ENCODE assay signal across 20 cellular contexts in the genomic region with DNA sequence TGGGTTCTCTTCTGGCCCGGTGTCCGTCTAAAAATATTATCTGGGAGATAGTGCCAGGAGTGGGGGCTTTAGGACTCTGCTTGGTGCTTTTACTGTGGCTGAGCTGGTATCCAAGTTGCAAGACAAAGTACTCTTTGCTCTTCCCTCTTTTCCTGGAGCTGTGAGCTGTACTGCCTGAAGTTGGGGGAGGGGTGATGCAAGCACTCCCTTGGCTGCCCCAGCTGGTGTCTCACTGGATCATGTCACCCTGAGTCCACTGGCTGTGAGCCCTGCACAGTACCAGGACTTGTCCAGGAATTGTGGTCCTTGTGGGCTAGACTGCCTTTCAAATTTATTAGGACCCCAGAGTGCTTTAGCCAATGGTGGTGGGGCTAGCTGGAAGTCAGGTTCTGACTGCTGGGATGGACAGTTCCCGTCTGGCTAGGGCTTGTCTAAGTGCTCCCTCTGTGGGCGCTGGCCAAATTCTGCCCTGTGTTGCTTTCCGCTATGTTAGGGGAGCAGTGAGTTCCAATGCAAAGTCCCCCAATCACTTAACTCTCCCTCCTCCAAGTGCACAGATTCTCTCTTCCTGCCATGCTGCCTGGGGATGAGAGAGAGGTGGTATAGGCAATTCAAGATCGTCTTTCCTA. TPM values are rescaled to one million over a fixed set of nuclear protein-coding genes. Genes with fewer than 3 reads are reported as not detected.
DNase-seq lines count a peak whose midpoint lies in the region; ATAC-seq, FAIRE-seq and TF ChIP-seq lines count a peak whose summit lies in the region.
"Had no signal": no experiment of that assay in that cellular context is flagged by ENCODE, and none has a peak within 500 bp of the region (broad histone marks: within the 10 kb centered on the region; RNA-seq: fewer than 3 reads in every experiment).

No MANE protein-coding gene starts in this region.

- H3K4ac ChIP-seq in mesendoderm (ENCODE audit: low read depth, low read length), result no peak overlapping the region

- H3K27ac ChIP-seq in GM23338 (ENCODE audit: low read depth) (no peak overlapping the region), HEK293 (ENCODE audit: extremely low read depth, low read depth, low read length) (no peak overlapping the region), mesendoderm (ENCODE audit: low read depth, low read length) (peak overlapping the region; percentile 27), colonic mucosa (no peak overlapping the region)
- H3K27ac ChIP-seq: KMS-11 had no signal

- FAIRE-seq in bronchial epithelial cell (lab: Jason Lieb, UNC), result peak; percentile 7
- FAIRE-seq: A204.1, D721Med, GM12892, GM18507, H54 had no signal

- H3K4me1 ChIP-seq in GM23338 (ENCODE audit: insufficient read depth), result no peaks in the 10 kb centered on the region
- no peaks in the 10 kb centered on the region for H3K4me1 ChIP-seq in HEK293 (ENCODE audit: control insufficient read depth, insufficient read depth, low read length)
- no peaks in the 10 kb centered on the region for H3K4me1 ChIP-seq in mesendoderm (ENCODE audit: control insufficient read depth, low read depth, low read length)
- no peaks in the 10 kb centered on the region for H3K4me1 ChIP-seq in colonic mucosa
- no peaks in the 10 kb centered on the region for H3K4me1 ChIP-seq in Caco-2
- H3K4me1 ChIP-seq: BE2C had no signal

- no peak overlapping the region for H4K8ac ChIP-seq in mesendoderm (ENCODE audit: low read depth, low read length)

- H3K4me2 ChIP-seq in GM23338 (no peak overlapping the region), mesendoderm (ENCODE audit: low read length) (no peak overlapping the region)
- H3K4me2 ChIP-seq: KMS-11 had no signal

- H3K79me1 ChIP-seq in mesendoderm (ENCODE audit: low read length), result no peaks in the 10 kb centered on the region

- no peak overlapping the region for H3K56ac ChIP-seq in mesendoderm (ENCODE audit: low read length)

- H4K5ac ChIP-seq in mesendoderm (ENCODE audit: low read length), result no peak overlapping the region

- no TSS peak for BruUV-seq in Caco-2 (replicated peaks; lab: Mats Ljungman, UMichigan)

- ATAC-seq in GM23338, result peak; percentile 82
- no peak for ATAC-seq in GM18517 (IDR thresholded peaks at IDR 0.05; ENCODE audit: unreplicated experiment)
- ATAC-seq: HCT116 had no signal

- CTCF ChIA-PET in HEK293 (lab: Yijun Ruan, JAX), result no interaction called here
- CTCF ChIA-PET in Caco-2 (lab: Charles Lee), result no interaction called here

- H3K9me2 ChIP-seq in GM23338 (ENCODE audit: insufficient read depth), result no peaks in the 10 kb centered on the region

- H3K79me2 ChIP-seq in GM23338 (replicated peaks; ENCODE audit: insufficient read depth), result no peaks in the 10 kb centered on the region
- no peaks in the 10 kb centered on the region for H3K79me2 ChIP-seq in mesendoderm (ENCODE audit: control insufficient read depth, insufficient read depth, low read length)

- H3K4me1 Mint-ChIP-seq in GM23338 (peaks cover 13% of the 10 kb centered on the region; the same call in 2 of the 3 replicates), Caco-2 (ENCODE audit: low read depth, unreplicated experiment) (no peaks in the 10 kb centered on the region)
- H3K4me1 Mint-ChIP-seq: CD4-positive, CD25-positive, alpha-beta regulatory T cell; CD8-positive, alpha-beta memory T cell had no signal

- no peak overlapping the region for H3K4me3 Mint-ChIP-seq in GM23338
- H3K4me3 Mint-ChIP-seq in Caco-2 (ENCODE audit: unreplicated experiment), result no peak overlapping the region
- H3K4me3 Mint-ChIP-seq: CD4-positive, CD25-positive, alpha-beta regulatory T cell; CD8-positive, alpha-beta memory T cell had no signal

- H3K9me3 Mint-ChIP-seq in GM23338, result no peaks in the 10 kb centered on the region
- no peaks in the 10 kb centered on the region for H3K9me3 Mint-ChIP-seq in Caco-2 (ENCODE audit: unreplicated experiment)
- H3K9me3 Mint-ChIP-seq: CD8-positive, alpha-beta memory T cell had no signal

- H3K9ac ChIP-seq in mesendoderm (ENCODE audit: low read length) (no peak overlapping the region), colonic mucosa (ENCODE audit: low read depth in 2 of 2, low read length in 2 of 2) (no peak overlapping the region)
- H3K9ac ChIP-seq: KMS-11 had no signal

- no peak overlapping the region for H2BK120ac ChIP-seq in mesendoderm (ENCODE audit: low read depth, low read length)

- no peaks in the 10 kb centered on the region for H3K27me3 Mint-ChIP-seq in GM23338 (ENCODE audit: insufficient read depth, low read depth, poor library complexity)
- peaks cover 3% of the 10 kb centered on the region for H3K27me3 Mint-ChIP-seq in Caco-2 (ENCODE audit: insufficient read depth, unreplicated experiment)

- no peak overlapping the region for H3K18ac ChIP-seq in mesendoderm (ENCODE audit: low read length)

- H3K4me3 ChIP-seq in GM23338 (no peak overlapping the region), HEK293 (ENCODE audit: low read depth, low read length) (no peak overlapping the region), bronchial epithelial cell (ENCODE audit: low read depth, low read length) (no peak overlapping the region), mesendoderm (ENCODE audit: low read length) (no peak overlapping the region), colonic mucosa (no peak overlapping the region), Caco-2 (ENCODE audit: low read depth, low read length) (no peak overlapping the region)

- H3K9me3 ChIP-seq in HEK293 (ENCODE audit: control insufficient read depth, insufficient read depth, low read depth, low read length) (no peaks in the 10 kb centered on the region), colonic mucosa (no peaks in the 10 kb centered on the region), Caco-2 (no peaks in the 10 kb centered on the region)
- H3K9me3 ChIP-seq: BE2C had no signal

- H3F3A ChIP-seq in GM23338 (replicated peaks; ENCODE audit: low read depth), result no peaks in the 10 kb centered on the region

- no peaks in the 10 kb centered on the region for H3K27me3 ChIP-seq in GM23338 (ENCODE audit: insufficient read depth)
- H3K27me3 ChIP-seq in bronchial epithelial cell (ENCODE audit: control insufficient read depth, insufficient read depth, low read length), result no peaks in the 10 kb centered on the region
- H3K27me3 ChIP-seq in mesendoderm (ENCODE audit: insufficient read depth, low read length, poor library complexity), result no peaks in the 10 kb centered on the region
- H3K27me3 ChIP-seq in colonic mucosa, result no peaks in the 10 kb centered on the region
- no peaks in the 10 kb centered on the region for H3K27me3 ChIP-seq in Caco-2 (replicated peaks; ENCODE audit: control insufficient read depth, insufficient read depth, low read length)

- TF ChIP-seq CTCF in GM23338 (conservative IDR thresholded peaks at IDR 0.05; ENCODE audit: low read depth in 2 of 2) (peak in 1 of 2 experiments; percentile 32; a peak in 2 of 4 replicates), HEK293 (tag by site-specific recombination; IDR thresholded peaks at IDR 0.05) (no peak), bronchial epithelial cell (IDR thresholded peaks at IDR 0.05; ENCODE audit: insufficient read depth, low read length, severe bottlenecking) (no peak), colonic mucosa (IDR thresholded peaks at IDR 0.05) (no peak), Caco-2 (IDR thresholded peaks at IDR 0.05; ENCODE audit: insufficient read depth in 1 of 2, low read depth in 1 of 2, low read length in 1 of 2, severe bottlenecking in 1 of 2, unreplicated experiment in 1 of 2) (no peak)

- no peak overlapping the region for H3K23ac ChIP-seq in mesendoderm (ENCODE audit: low read length)

- no peak overlapping the region for H2BK5ac ChIP-seq in mesendoderm (ENCODE audit: low read length)

- intact Hi-C loops in colonic mucosa (cut with DNase I), result no loop called here
- intact Hi-C loops in Caco-2 (cut with micrococcal nuclease; ENCODE audit: unreplicated experiment), result no loop called here

- H3K36me3 Mint-ChIP-seq in GM23338 (ENCODE audit: low read depth) (no peaks in the 10 kb centered on the region), Caco-2 (ENCODE audit: insufficient read depth, unreplicated experiment) (no peaks in the 10 kb centered on the region)
- H3K36me3 Mint-ChIP-seq: CD4-positive, CD25-positive, alpha-beta regulatory T cell had no signal

- DNase-seq in GM23338 (ENCODE audit: low spot score), result peak; percentile 30
- no peak for DNase-seq in bronchial epithelial cell (ENCODE audit: low read depth)
- peak; percentile 21 for DNase-seq in mesendoderm
- no peak for DNase-seq in colonic mucosa
- DNase-seq in Caco-2, result no peak
- DNase-seq: ACHN; BE2C; CD4-positive, CD25-positive, alpha-beta regulatory T cell; CD8-positive, alpha-beta memory T cell; COR-L47; GDM1 had no signal

- H3K36me3 ChIP-seq in GM23338 (ENCODE audit: insufficient read depth) (no peaks in the 10 kb centered on the region), HEK293 (ENCODE audit: control insufficient read depth in 2 of 2, insufficient read depth in 1 of 2, low read length in 2 of 2) (no peaks in the 10 kb centered on the region), bronchial epithelial cell (ENCODE audit: control insufficient read depth, insufficient read depth, low read length) (no peaks in the 10 kb centered on the region), mesendoderm (ENCODE audit: control insufficient read depth, insufficient read depth, low read length) (no peaks in the 10 kb centered on the region), colonic mucosa (no peaks in the 10 kb centered on the region), Caco-2 (ENCODE audit: control insufficient read depth, insufficient read depth, low read length) (no peaks in the 10 kb centered on the region)
- H3K36me3 ChIP-seq: BE2C had no signal

- H2BK15ac ChIP-seq in mesendoderm (replicated peaks; ENCODE audit: low read depth), result no peak overlapping the region

- WGBS in mesendoderm (ENCODE audit: extremely low coverage, insufficient coverage, low lambda C conversion rate), result no CpG with 5 or more reads among the region's 6 CpGs

- H2AFZ ChIP-seq in GM23338, result peak overlapping the region; percentile 52

- no peak overlapping the region for H2AK5ac ChIP-seq in mesendoderm (ENCODE audit: low read length)

- H4K20me1 ChIP-seq in GM23338 (replicated peaks; ENCODE audit: insufficient read depth), result no peaks in the 10 kb centered on the region

- POLR2A ChIA-PET in HEK293 (lab: Yijun Ruan, JAX), result no interaction called here
- POLR2A ChIA-PET in Caco-2 (lab: Charles Lee), result no interaction called here

- H3K27ac Mint-ChIP-seq in GM23338, result no peak overlapping the region; the same call in 1 of the 2 replicates
- no peak overlapping the region for H3K27ac Mint-ChIP-seq in Caco-2 (ENCODE audit: unreplicated experiment)
- H3K27ac Mint-ChIP-seq: CD4-positive, CD25-positive, alpha-beta regulatory T cell; CD8-positive, alpha-beta memory T cell had no signal

TF ChIP-seq in HEK293, 187 proteins besides CTCF, POLR2A, EP300 and RAD21 (continues in another document):
- TF ChIP-seq ZNF510 (tag by site-specific recombination; IDR thresholded peaks at IDR 0.05; ENCODE audit: insufficient replicate concordance), result no peak

RNA-seq across cellular contexts. Expression of a gene that starts 13.1 kb away (rescaled TPM):
- total RNA-seq in GM23338 (2014; rRNA removed; shearing (Covaris generic)), result 0.24 TPM in 1 of 2 replicates, not detected in the other
- 0.80 and 0.92 TPM in 2 replicates for polyA plus RNA-seq in GM23338 (2016; fragmentation: Nextera tagmentation; extraction: Ambion mirVana)
- total RNA-seq in bronchial epithelial cell (not detected in 2 replicates), colonic mucosa (under 1 TPM; 0.15 to 0.48 TPM), Caco-2 (2022) (0.39 and 0.77 TPM in 2 replicates)
- 0.31 TPM for polyA plus RNA-seq in mesendoderm (2013, experiment 1 of 2)
- 0.31 TPM for polyA plus RNA-seq in mesendoderm (2013, experiment 2 of 2)
- total RNA-seq: CD8-positive, alpha-beta memory T cell had no signal
- polyA plus RNA-seq: CD8-positive, alpha-beta memory T cell had no signal

Comparison
In these comparisons a context has a peak if more than half of its experiments do, and no peak if none do; other contexts are left out.
1. DNase-seq: peak in GM23338 (single experiment) and mesendoderm (single experiment); none in bronchial epithelial cell (single experiment), colonic mucosa (single experiment) and Caco-2 (0 of 2).